19 cellular contexts compared by ENCODE assay signal in the genomic region with DNA sequence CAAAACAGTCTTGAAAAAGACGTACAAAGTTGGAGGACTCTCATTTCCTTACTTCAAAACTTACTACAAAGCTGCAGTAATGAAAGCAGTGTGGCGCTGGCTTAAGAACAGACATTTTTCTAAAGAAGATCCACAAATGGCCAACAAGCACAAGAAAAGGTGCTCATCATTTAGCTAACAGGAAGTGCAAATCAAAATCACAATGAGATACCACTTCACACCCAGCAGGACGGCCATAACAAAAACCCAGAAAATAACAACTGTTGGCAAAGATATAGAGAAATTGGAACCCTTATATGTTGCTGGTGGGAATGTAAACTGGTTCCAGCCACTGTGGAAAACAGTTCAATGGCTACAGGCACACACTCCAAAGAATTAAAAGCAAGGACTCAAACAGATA. TPM values are rescaled to one million over a fixed set of nuclear protein-coding genes. Genes with fewer than 3 reads are reported as not detected.
"Had no signal": no experiment of that assay in that cellular context is flagged by ENCODE, and none has a peak within 500 bp of the region (broad histone marks: within the 10 kb centered on the region; RNA-seq: fewer than 3 reads in every experiment).

No MANE protein-coding gene starts in this region.

- ATAC-seq: gastrocnemius medialis; left lobe of liver; stimulated activated naive B cell treated with anti-CD40 and anti-IgM and Interleukin-4, amounts not matched to agents 10 μg/mL and 1 μg/mL and 100 μg/mL, for 72 hours; T-helper 17 cell had no signal

- FAIRE-seq: keratinocyte, TTC549 had no signal

- H3K27ac ChIP-seq: breast epithelium, gastrocnemius medialis, right atrium auricular region had no signal

- H3K9me3 ChIP-seq: breast epithelium, gastrocnemius medialis, right atrium auricular region, tibial nerve had no signal

- H3K4me3 ChIP-seq: breast epithelium, gastrocnemius medialis, right atrium auricular region, tibial nerve had no signal

- H3K27me3 Mint-ChIP-seq: T-helper 17 cell had no signal

- H3K36me3 Mint-ChIP-seq: naive B cell; stimulated activated naive B cell treated with anti-CD40 and anti-IgM and Interleukin-4, amounts not matched to agents 10 μg/mL and 1 μg/mL and 100 μg/mL, for 72 hours had no signal

- H3K4me3 Mint-ChIP-seq: activated CD4-positive, alpha-beta T cell treated with anti-CD3 and anti-CD28 coated beads, Interleukin-2, amount 10 ng/mL, durations not matched to agents 7 days and 5 days; stimulated activated naive B cell treated with anti-CD40 and anti-IgM and Interleukin-4, amounts not matched to agents 10 μg/mL and 1 μg/mL and 100 μg/mL, for 72 hours; T-helper 17 cell had no signal

- H3K9me3 Mint-ChIP-seq: activated CD4-positive, alpha-beta T cell treated with anti-CD3 and anti-CD28 coated beads, Interleukin-2, amount 10 ng/mL, durations not matched to agents 7 days and 5 days; stimulated activated naive B cell treated with anti-CD40 and anti-IgM and Interleukin-4, amounts not matched to agents 10 μg/mL and 1 μg/mL and 100 μg/mL, for 72 hours had no signal

- H3K27ac Mint-ChIP-seq: activated CD4-positive, alpha-beta T cell treated with anti-CD3 and anti-CD28 coated beads, Interleukin-2, amount 10 ng/mL, durations not matched to agents 7 days and 5 days; naive B cell; progenitor cell of endocrine pancreas; stimulated activated naive B cell treated with anti-CD40 and anti-IgM and Interleukin-4, amounts not matched to agents 10 μg/mL and 1 μg/mL and 100 μg/mL, for 72 hours; T-helper 17 cell had no signal

- H3K4me1 ChIP-seq: breast epithelium, gastrocnemius medialis had no signal

- DNase-seq: activated CD4-positive, alpha-beta T cell treated with anti-CD3 and anti-CD28 coated beads, Interleukin-2, amount 10 ng/mL, durations not matched to agents 7 days and 5 days; activated CD8-positive, alpha-beta memory T cell treated with anti-CD3 and anti-CD28 coated beads for 24 hours; activated naive CD4-positive, alpha-beta T cell treated with Interleukin-2 at 50 U/mL for 16 hours; anterior cingulate cortex; gastrocnemius medialis; mammary epithelial cell; naive B cell; occipital lobe; stimulated activated CD4-positive, alpha-beta T cell treated with anti-CD3 and anti-CD28 coated beads, Interleukin-15, amount 100 ng/mL, for 24 hours; stimulated activated CD4-positive, alpha-beta T cell treated with anti-CD3 and anti-CD28 coated beads, Interleukin-4, amount 100 ng/mL, for 1 hour; stimulated activated naive B cell treated with anti-CD40 and anti-IgM and Interleukin-4, amounts not matched to agents 10 μg/mL and 1 μg/mL and 100 μg/mL, for 72 hours; T-helper 17 cell had no signal

- H3K36me3 ChIP-seq: breast epithelium, gastrocnemius medialis, right atrium auricular region, tibial nerve had no signal

RNA-seq across cellular contexts. Expression of a gene that starts 46.2 kb away (rescaled TPM):
- total RNA-seq: activated CD4-positive, alpha-beta T cell treated with anti-CD3 and anti-CD28 coated beads, Interleukin-2, amount 10 ng/mL, durations not matched to agents 7 days and 5 days; left lobe of liver; progenitor cell of endocrine pancreas; T-helper 17 cell had no signal
